In genomic region chr3:187918081-187918644, GRCh38 we compare ENCODE assay signal across 14 cellular contexts.
A peak's percentile ranks its signal among the peaks of the same experiment; 100 is the strongest.
DNase-seq lines count a peak whose midpoint lies in the region; ATAC-seq lines count a peak whose summit lies in the region.
"Had no signal": no experiment of that assay in that cellular context is flagged by ENCODE, and none has a peak within 500 bp of the region (broad histone marks: within the 10 kb centered on the region; RNA-seq: fewer than 3 reads in every experiment).

No MANE protein-coding gene starts in this region.

- CTCF ChIA-PET in activated CD4-positive, alpha-beta T cell treated with anti-CD3 and anti-CD28 coated beads, Interleukin-2, amount 10 ng/mL, durations not matched to agents 7 days and 5 days (lab: Charles Lee) = interaction anchor here (1.2 to 2.4 kb wide), 2 partner anchors 8 to 178 kb away, joined by 3 to 7 read pairs; no protein-coding TSS in a partner anchor

- H3K27ac Mint-ChIP-seq in activated CD4-positive, alpha-beta T cell treated with anti-CD3 and anti-CD28 coated beads, Interleukin-2, amount 10 ng/mL, durations not matched to agents 7 days and 5 days = peak overlapping the region; percentile 95
- H3K27ac Mint-ChIP-seq in activated T-helper 1 cell treated with anti-CD3 and anti-CD28 coated beads, Interleukin-12 subunit alpha, Interleukin-12 subunit beta, Interleukin-2, Interleukin-4 antibody, amounts not matched to agents 30 ng/mL and 10 ng/mL and 1 ng/mL, durations not matched to agents 14 hours and 24 hours and 36 hours = peak overlapping the region; percentile 93
- H3K27ac Mint-ChIP-seq in natural killer cell treated with Interleukin-12 subunit alpha and Interleukin-12 subunit beta and Interleukin-15 and Interleukin-18, amount 100 ng/mL, for 72 hours = peak overlapping the region; percentile 92 to 99

- H3K36me3 ChIP-seq in KOPT-K1 (ENCODE audit: insufficient read depth, low read length) = no peaks in the 10 kb centered on the region
- H3K36me3 ChIP-seq: heart right ventricle, upper lobe of left lung had no signal

- H3K27me3 Mint-ChIP-seq in activated CD4-positive, alpha-beta T cell treated with anti-CD3 and anti-CD28 coated beads, Interleukin-2, amount 10 ng/mL, durations not matched to agents 7 days and 5 days = peaks cover 3% of the 10 kb centered on the region
- peaks cover 3% of the 10 kb centered on the region for H3K27me3 Mint-ChIP-seq in activated T-helper 1 cell treated with anti-CD3 and anti-CD28 coated beads, Interleukin-12 subunit alpha, Interleukin-12 subunit beta, Interleukin-2, Interleukin-4 antibody, amounts not matched to agents 30 ng/mL and 10 ng/mL and 1 ng/mL, durations not matched to agents 14 hours and 24 hours and 36 hours (ENCODE audit: insufficient read depth)
- H3K27me3 Mint-ChIP-seq in natural killer cell treated with Interleukin-12 subunit alpha and Interleukin-12 subunit beta and Interleukin-15 and Interleukin-18, amount 100 ng/mL, for 72 hours = no peaks in the 10 kb centered on the region

- DNase-seq in activated CD4-positive, alpha-beta T cell treated with anti-CD3 and anti-CD28 coated beads, Interleukin-2, amount 10 ng/mL, durations not matched to agents 7 days and 5 days = no peak
- no peak for DNase-seq in activated CD4-positive, alpha-beta T cell treated with anti-CD3 and anti-CD28 coated beads for 4 hours
- DNase-seq in activated T-helper 1 cell treated with anti-CD3 and anti-CD28 coated beads, Interleukin-12 subunit alpha, Interleukin-12 subunit beta, Interleukin-2, Interleukin-4 antibody, amounts not matched to agents 30 ng/mL and 10 ng/mL and 1 ng/mL, durations not matched to agents 14 hours and 24 hours and 36 hours (ENCODE audit: low spot score) = no peak
- no peak for DNase-seq in natural killer cell treated with Interleukin-12 subunit alpha and Interleukin-12 subunit beta and Interleukin-15 and Interleukin-18, amount 100 ng/mL, for 72 hours (ENCODE audit: low spot score)
- no peak for DNase-seq in activated CD4-positive, CD25-positive, alpha-beta regulatory T cell (lab: John Stamatoyannopoulos, UW)
- DNase-seq: Caco-2, heart right ventricle, RPMI8226 had no signal

- H3K9me3 ChIP-seq in KOPT-K1 (ENCODE audit: insufficient read depth, low read length, poor library complexity, severe bottlenecking) = no peaks in the 10 kb centered on the region
- H3K9me3 ChIP-seq: A549, Caco-2, heart right ventricle, upper lobe of left lung had no signal

- peaks cover 7% of the 10 kb centered on the region for H3K36me3 Mint-ChIP-seq in activated CD4-positive, alpha-beta T cell treated with anti-CD3 and anti-CD28 coated beads, Interleukin-2, amount 10 ng/mL, durations not matched to agents 7 days and 5 days (ENCODE audit: low read depth)
- H3K36me3 Mint-ChIP-seq in activated T-helper 1 cell treated with anti-CD3 and anti-CD28 coated beads, Interleukin-12 subunit alpha, Interleukin-12 subunit beta, Interleukin-2, Interleukin-4 antibody, amounts not matched to agents 30 ng/mL and 10 ng/mL and 1 ng/mL, durations not matched to agents 14 hours and 24 hours and 36 hours (ENCODE audit: low read depth) = peaks cover 3% of the 10 kb centered on the region
- peaks cover under 1% of the 10 kb centered on the region for H3K36me3 Mint-ChIP-seq in natural killer cell treated with Interleukin-12 subunit alpha and Interleukin-12 subunit beta and Interleukin-15 and Interleukin-18, amount 100 ng/mL, for 72 hours

- peaks cover 2% of the 10 kb centered on the region for H3K9me3 Mint-ChIP-seq in activated CD4-positive, alpha-beta T cell treated with anti-CD3 and anti-CD28 coated beads, Interleukin-2, amount 10 ng/mL, durations not matched to agents 7 days and 5 days
- H3K9me3 Mint-ChIP-seq in activated T-helper 1 cell treated with anti-CD3 and anti-CD28 coated beads, Interleukin-12 subunit alpha, Interleukin-12 subunit beta, Interleukin-2, Interleukin-4 antibody, amounts not matched to agents 30 ng/mL and 10 ng/mL and 1 ng/mL, durations not matched to agents 14 hours and 24 hours and 36 hours = no peaks in the 10 kb centered on the region
- peaks cover 2% of the 10 kb centered on the region for H3K9me3 Mint-ChIP-seq in natural killer cell treated with Interleukin-12 subunit alpha and Interleukin-12 subunit beta and Interleukin-15 and Interleukin-18, amount 100 ng/mL, for 72 hours

- H3K27ac ChIP-seq in KOPT-K1 (ENCODE audit: low read depth, low read length, poor library complexity, severe bottlenecking) = peak overlapping the region; percentile 94

- H3K4me3 Mint-ChIP-seq in activated CD4-positive, alpha-beta T cell treated with anti-CD3 and anti-CD28 coated beads, Interleukin-2, amount 10 ng/mL, durations not matched to agents 7 days and 5 days = no peak overlapping the region
- peak overlapping the region; percentile 62 for H3K4me3 Mint-ChIP-seq in activated T-helper 1 cell treated with anti-CD3 and anti-CD28 coated beads, Interleukin-12 subunit alpha, Interleukin-12 subunit beta, Interleukin-2, Interleukin-4 antibody, amounts not matched to agents 30 ng/mL and 10 ng/mL and 1 ng/mL, durations not matched to agents 14 hours and 24 hours and 36 hours
- peak overlapping the region; percentile 86 for H3K4me3 Mint-ChIP-seq in natural killer cell treated with Interleukin-12 subunit alpha and Interleukin-12 subunit beta and Interleukin-15 and Interleukin-18, amount 100 ng/mL, for 72 hours

- H3K4me1 Mint-ChIP-seq in activated CD4-positive, alpha-beta T cell treated with anti-CD3 and anti-CD28 coated beads, Interleukin-2, amount 10 ng/mL, durations not matched to agents 7 days and 5 days = peaks cover 80% of the 10 kb centered on the region
- H3K4me1 Mint-ChIP-seq in activated T-helper 1 cell treated with anti-CD3 and anti-CD28 coated beads, Interleukin-12 subunit alpha, Interleukin-12 subunit beta, Interleukin-2, Interleukin-4 antibody, amounts not matched to agents 30 ng/mL and 10 ng/mL and 1 ng/mL, durations not matched to agents 14 hours and 24 hours and 36 hours (ENCODE audit: low read depth) = peaks cover 85% of the 10 kb centered on the region
- peaks cover 52 to 67% of the 10 kb centered on the region in 2 donors for H3K4me1 Mint-ChIP-seq in natural killer cell treated with Interleukin-12 subunit alpha and Interleukin-12 subunit beta and Interleukin-15 and Interleukin-18, amount 100 ng/mL, for 72 hours (ENCODE audit: low read depth in 2 of 2)

- POLR2A ChIA-PET in activated CD4-positive, alpha-beta T cell treated with anti-CD3 and anti-CD28 coated beads, Interleukin-2, amount 10 ng/mL, durations not matched to agents 7 days and 5 days (lab: Charles Lee) = no interaction called here

- intact Hi-C loops in activated T-helper 1 cell treated with anti-CD3 and anti-CD28 coated beads, Interleukin-12 subunit alpha, Interleukin-12 subunit beta, Interleukin-2, Interleukin-4 antibody, amounts not matched to agents 30 ng/mL and 10 ng/mL and 1 ng/mL, durations not matched to agents 14 hours and 24 hours and 36 hours (cut with micrococcal nuclease) = loop anchor here (2.0 to 5.0 kb wide), 6 partner anchors 17 to 765 kb away; no protein-coding TSS in a partner anchor

- no peak for ATAC-seq in natural killer cell treated with Interleukin-12 subunit alpha and Interleukin-12 subunit beta and Interleukin-15 and Interleukin-18, amount 100 ng/mL, for 72 hours
- ATAC-seq in GM18868 (IDR thresholded peaks at IDR 0.05; ENCODE audit: unreplicated experiment) (no peak), HG03039 (IDR thresholded peaks at IDR 0.05; ENCODE audit: unreplicated experiment) (no peak)
- ATAC-seq: heart right ventricle, HepG2 had no signal
